1 cellular context compared by ENCODE assay signal in genomic region chr21:42369821-42370220, GRCh38.
TF ChIP-seq lines count a peak whose summit lies in the region.

No MANE protein-coding gene starts in this region.

TF ChIP-seq in WTC11, 78 proteins besides CTCF, POLR2A, EP300 and RAD21 (continued from another document):
- TF ChIP-seq ATF2 (CRISPR knock-in tag; IDR thresholded peaks at IDR 0.05; ENCODE audit: borderline replicate concordance, low read depth) = no peak
- TF ChIP-seq FOXP4 (CRISPR knock-in tag; IDR thresholded peaks at IDR 0.05) = no peak
- no peak for TF ChIP-seq TEAD1 (CRISPR knock-in tag; IDR thresholded peaks at IDR 0.05)
- TF ChIP-seq JAZF1 (CRISPR knock-in tag; IDR thresholded peaks at IDR 0.05) = no peak
- TF ChIP-seq ZNF425 (CRISPR knock-in tag; conservative IDR thresholded peaks at IDR 0.05) = no peak
- TF ChIP-seq ZSCAN18 (CRISPR knock-in tag; IDR thresholded peaks at IDR 0.05) = no peak
- no peak for TF ChIP-seq CBFB (CRISPR knock-in tag; IDR thresholded peaks at IDR 0.05; ENCODE audit: low read depth)
- TF ChIP-seq FOXP1 (CRISPR knock-in tag; IDR thresholded peaks at IDR 0.05; ENCODE audit: borderline replicate concordance) = no peak
- no peak for TF ChIP-seq KAT7 (CRISPR knock-in tag; IDR thresholded peaks at IDR 0.05; ENCODE audit: borderline replicate concordance)
- TF ChIP-seq ESRRA (CRISPR knock-in tag; IDR thresholded peaks at IDR 0.05; ENCODE audit: borderline replicate concordance) = no peak
- no peak for TF ChIP-seq ATF1 (CRISPR knock-in tag; IDR thresholded peaks at IDR 0.05)
